12 cellular contexts compared by ENCODE assay signal in the genomic region with DNA sequence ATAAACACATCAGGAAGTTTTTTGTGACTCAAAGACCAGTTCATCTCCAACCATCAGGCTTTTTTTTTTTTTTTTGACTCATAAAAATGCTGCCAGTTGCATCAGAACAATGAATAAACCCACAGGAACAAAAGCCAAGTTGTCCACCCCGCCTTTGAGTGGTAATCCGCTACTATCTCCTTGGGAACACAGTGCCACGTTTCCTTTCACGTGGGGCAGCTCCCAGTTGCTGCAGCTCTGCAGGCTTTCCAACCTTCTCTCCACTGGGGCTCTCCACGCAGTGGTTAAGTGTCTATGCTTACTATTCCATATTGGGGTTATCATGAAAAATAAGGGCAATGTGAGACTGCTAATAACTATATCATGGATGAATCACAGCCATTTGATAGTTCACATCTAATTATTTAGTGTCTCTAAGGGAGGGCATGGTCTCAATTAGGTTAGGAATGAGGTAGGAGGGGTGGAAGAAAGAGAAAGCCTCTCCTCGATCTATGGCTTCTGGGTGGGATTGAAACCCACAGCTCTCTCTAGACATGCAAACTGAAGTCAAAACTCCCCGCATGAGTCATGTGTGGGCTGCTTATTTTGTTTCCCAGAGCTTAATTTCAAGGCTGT. TPM values are rescaled to one million over a fixed set of nuclear protein-coding genes. Genes with fewer than 3 reads are reported as not detected.
A peak's percentile ranks its signal among the peaks of the same experiment; 100 is the strongest.
DNase-seq lines count a peak whose midpoint lies in the region; ATAC-seq, FAIRE-seq and TF ChIP-seq lines count a peak whose summit lies in the region.
"Had no signal": no experiment of that assay in that cellular context is flagged by ENCODE, and none has a peak within 500 bp of the region (broad histone marks: within the 10 kb centered on the region; RNA-seq: fewer than 3 reads in every experiment).

No MANE protein-coding gene starts in this region.

- H3K27ac Mint-ChIP-seq in mesothelial cell of epicardium: peak overlapping the region; percentile 36
- H3K27ac Mint-ChIP-seq: T-helper 1 cell treated with Interleukin-12 subunit alpha and Interleukin-12 subunit beta and Interleukin-4 antibody, amounts not matched to agents 30 μg/mL and 1 μg/mL, for 36 hours had no signal

- TF ChIP-seq CTCF in AG09319 (IDR thresholded peaks at IDR 0.05; ENCODE audit: low read depth, low read length) (no peak), bronchial epithelial cell (IDR thresholded peaks at IDR 0.05; ENCODE audit: insufficient read depth, low read length, severe bottlenecking) (no peak), mesothelial cell of epicardium (IDR thresholded peaks at IDR 0.05; ENCODE audit: unreplicated experiment) (no peak)

- no peaks in the 10 kb centered on the region for H3K9me3 Mint-ChIP-seq in mesothelial cell of epicardium
- H3K9me3 Mint-ChIP-seq: T-helper 1 cell treated with Interleukin-12 subunit alpha and Interleukin-12 subunit beta and Interleukin-4 antibody, amounts not matched to agents 30 μg/mL and 1 μg/mL, for 36 hours had no signal

- DNase-seq in AG09319 (ENCODE audit: extremely low read depth, low read depth): peak; percentile 80
- peak; percentile 91 for DNase-seq in HT1080 (ENCODE audit: low read depth)
- DNase-seq in bronchial epithelial cell (ENCODE audit: low read depth): peak; percentile 73
- DNase-seq in mesothelial cell of epicardium (ENCODE audit: low spot score in 2 of 2, unreplicated experiment in 2 of 2): no peak
- no peak for DNase-seq in HuH-7.5 (ENCODE audit: low spot score)
- DNase-seq in activated effector memory CD4-positive, alpha-beta T cell treated with anti-CD3 and anti-CD28 coated beads, Interleukin-2, amount 50 U/mL, for 16 hours: no peak
- DNase-seq in NCI-H446 (lab: John Stamatoyannopoulos, UW): no peak
- DNase-seq: activated T-cell treated with anti-CD3 and anti-CD28 coated beads for 4 hours, NCI-H510A treated with DMSO at 0.1 percent for 48 hours had no signal

- H3K4me3 ChIP-seq in bronchial epithelial cell (ENCODE audit: low read depth, low read length): no peak overlapping the region

- no peaks in the 10 kb centered on the region for H3K27me3 Mint-ChIP-seq in mesothelial cell of epicardium (ENCODE audit: low read depth)

- no peak for ATAC-seq in GM21423 (IDR thresholded peaks at IDR 0.05; ENCODE audit: unreplicated experiment)

- H3K36me3 Mint-ChIP-seq in mesothelial cell of epicardium: no peaks in the 10 kb centered on the region

- H3K4me3 Mint-ChIP-seq in mesothelial cell of epicardium: no peak overlapping the region
- H3K4me3 Mint-ChIP-seq: T-helper 1 cell treated with Interleukin-12 subunit alpha and Interleukin-12 subunit beta and Interleukin-4 antibody, amounts not matched to agents 30 μg/mL and 1 μg/mL, for 36 hours had no signal

- no peaks in the 10 kb centered on the region for H3K27me3 ChIP-seq in bronchial epithelial cell (ENCODE audit: control insufficient read depth, insufficient read depth, low read length)

- H3K4me1 Mint-ChIP-seq in mesothelial cell of epicardium: peaks cover 20% of the 10 kb centered on the region

- FAIRE-seq in bronchial epithelial cell (lab: Jason Lieb, UNC): no peak

- H3K36me3 ChIP-seq in bronchial epithelial cell (ENCODE audit: control insufficient read depth, insufficient read depth, low read length): no peaks in the 10 kb centered on the region

RNA-seq across cellular contexts. Expression of a gene that starts 55.8 kb away (rescaled TPM):
- total RNA-seq in HT1080 (2014; rRNA removed; shearing (Covaris generic)): 0.47 and 0.80 TPM in 2 replicates
- polyA plus RNA-seq in HT1080 (2015; cell fraction: cytosol; rRNA removed): 3.8 and 5.5 TPM in 2 replicates
- 7.0 and 7.6 TPM in 2 replicates for polyA plus RNA-seq in HT1080 (2015; cell fraction: nucleus; rRNA removed)
- under 0.01 TPM in 1 of 2 replicates, not detected in the other for total RNA-seq in bronchial epithelial cell
- total RNA-seq in mesothelial cell of epicardium: 0.07 TPM in 2 of 3 replicates, not detected in the other
- total RNA-seq: osteocyte had no signal

Comparison
In these comparisons a context has a peak if more than half of its experiments do, and no peak if none do; other contexts are left out.
1. DNase-seq: peak in AG09319 (single experiment), HT1080 (single experiment) and bronchial epithelial cell (single experiment); none in mesothelial cell of epicardium (0 of 2), HuH-7.5 (single experiment), activated effector memory CD4-positive, alpha-beta T cell treated with anti-CD3 and anti-CD28 coated beads, Interleukin-2, amount 50 U/mL, for 16 hours (single experiment) and NCI-H446 (0 of 2).